25 cellular contexts compared by ENCODE assay signal in the genomic region with DNA sequence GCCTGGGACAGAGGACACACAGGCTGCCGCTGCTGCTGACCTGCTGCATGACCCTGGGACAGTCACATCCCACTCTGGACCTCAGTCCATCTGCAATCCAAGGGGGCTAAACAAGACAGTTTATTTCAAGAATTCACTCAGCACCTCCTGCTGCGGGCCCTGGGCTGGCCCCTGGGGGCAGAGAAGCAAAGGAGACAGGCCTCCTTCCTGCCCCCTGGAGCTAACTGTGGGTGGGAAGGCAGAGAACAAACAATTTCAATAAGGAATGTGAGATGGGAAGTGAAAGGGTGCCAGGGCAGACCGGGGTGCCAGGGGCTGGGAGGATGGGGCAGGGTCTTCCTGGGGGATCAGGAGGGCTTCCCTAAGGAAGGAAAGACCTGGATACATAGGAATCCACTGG.
"Had no signal": no experiment of that assay in that cellular context is flagged by ENCODE, and none has a peak within 500 bp of the region (broad histone marks: within the 10 kb centered on the region; RNA-seq: fewer than 3 reads in every experiment).

No MANE protein-coding gene starts in this region.

- H3K4me3 Mint-ChIP-seq: activated CD8-positive, alpha-beta T cell treated with anti-CD3 and anti-CD28 coated beads for 36 hours; activated naive CD8-positive, alpha-beta T cell; activated T-cell treated with anti-CD3 and anti-CD28 coated beads, Interleukin-2, amount 50 U/mL, for 4 hours; activated T-helper 17 cell treated with anti-CD3 and anti-CD28 coated beads, Interleukin-2, amount 50 U/mL, for 72 hours; effector memory CD8-positive, alpha-beta T cell had no signal

- H3K4me3 ChIP-seq: heart left ventricle had no signal

- H3K27ac ChIP-seq: brain microvascular endothelial cell, epithelial cell of prostate, heart left ventricle had no signal

- H3K9me3 Mint-ChIP-seq: activated CD8-positive, alpha-beta T cell treated with anti-CD3 and anti-CD28 coated beads for 36 hours; activated T-cell treated with anti-CD3 and anti-CD28 coated beads, Interleukin-2, amount 50 U/mL, for 4 hours; activated T-helper 17 cell treated with anti-CD3 and anti-CD28 coated beads, Interleukin-2, amount 50 U/mL, for 72 hours; effector memory CD8-positive, alpha-beta T cell had no signal

- H3K36me3 Mint-ChIP-seq: activated naive CD8-positive, alpha-beta T cell had no signal

- ATAC-seq: activated CD8-positive, alpha-beta T cell treated with anti-CD3 and anti-CD28 coated beads for 36 hours; activated T-cell treated with anti-CD3 and anti-CD28 coated beads, Interleukin-2, amount 50 U/mL, for 4 hours; activated T-helper 17 cell treated with anti-CD3 and anti-CD28 coated beads, Interleukin-2, amount 50 U/mL, for 72 hours; effector memory CD8-positive, alpha-beta T cell; heart left ventricle had no signal

- H3K4me1 ChIP-seq: heart left ventricle had no signal

- H3K9me3 ChIP-seq: heart left ventricle had no signal

- H3K36me3 ChIP-seq: brain microvascular endothelial cell, heart left ventricle had no signal

- H3K27me3 ChIP-seq: brain microvascular endothelial cell had no signal

- H3K4me1 Mint-ChIP-seq: activated T-helper 17 cell treated with anti-CD3 and anti-CD28 coated beads, Interleukin-2, amount 50 U/mL, for 72 hours had no signal

- DNase-seq: activated CD4-positive, alpha-beta T cell treated with anti-CD3 and anti-CD28 coated beads for 48 hours; activated CD4-positive, alpha-beta T cell treated with anti-CD3 and anti-CD28 coated beads, Interleukin-2, amount 50 U/mL, for 1 hour; activated CD4-positive, alpha-beta T cell treated with anti-CD3 and anti-CD28 coated beads, Interleukin-2, amount 50 U/mL, for 48 hours; activated CD8-positive, alpha-beta memory T cell treated with anti-CD3 and anti-CD28 coated beads for 24 hours; activated CD8-positive, alpha-beta T cell treated with anti-CD3 and anti-CD28 coated beads for 36 hours; activated effector memory CD4-positive, alpha-beta T cell treated with Interleukin-2 at 50 U/mL for 16 hours; activated gamma-delta T cell treated with Interleukin-2 at 50 U/mL for 16 hours; activated naive CD4-positive, alpha-beta T cell treated with anti-CD3 and anti-CD28 coated beads, Interleukin-2, amount 50 U/mL, for 16 hours; activated naive CD4-positive, alpha-beta T cell treated with Interleukin-2 at 50 U/mL for 16 hours; activated T-cell treated with anti-CD3 and anti-CD28 coated beads, Interleukin-2, amount 50 U/mL, for 4 hours; amniotic stem cell; anterior cingulate cortex; brain microvascular endothelial cell; caudate nucleus; cortex of kidney; dermis blood vessel endothelial cell; effector CD4-positive, alpha-beta T cell; effector memory CD8-positive, alpha-beta T cell; foreskin fibroblast; glutamatergic neuron; heart left ventricle; T-helper 2 cell had no signal

- H3K27ac Mint-ChIP-seq: activated CD8-positive, alpha-beta T cell treated with anti-CD3 and anti-CD28 coated beads for 36 hours; activated naive CD8-positive, alpha-beta T cell; activated T-helper 17 cell treated with anti-CD3 and anti-CD28 coated beads, Interleukin-2, amount 50 U/mL, for 72 hours; effector memory CD8-positive, alpha-beta T cell had no signal
